Comparison of ENCODE assay signal across 31 cellular contexts in the genomic region with DNA sequence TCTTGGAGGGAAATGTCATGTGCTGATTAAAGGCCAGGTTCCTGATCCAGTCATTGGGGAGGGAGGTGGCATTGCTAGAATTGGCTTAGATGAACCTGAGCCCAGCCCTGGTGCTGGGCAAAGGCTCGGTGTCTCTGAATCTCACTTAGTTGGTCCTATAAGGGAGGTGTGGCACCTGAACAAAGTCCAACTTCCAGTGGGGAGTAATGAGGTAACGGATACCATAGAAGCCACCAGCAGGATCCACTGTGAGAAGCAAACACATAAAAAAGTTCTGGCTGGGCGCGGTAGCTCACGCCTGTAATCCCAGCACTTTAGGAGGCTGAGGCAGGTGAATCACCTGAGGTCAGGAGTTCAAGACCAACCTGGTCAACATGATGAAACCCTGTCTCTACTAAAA.
"Had no signal": no experiment of that assay in that cellular context is flagged by ENCODE, and none has a peak within 500 bp of the region (broad histone marks: within the 10 kb centered on the region; RNA-seq: fewer than 3 reads in every experiment).

No MANE protein-coding gene starts in this region.

- ATAC-seq: activated T-cell treated with anti-CD3 and anti-CD28 coated beads, Interleukin-2, amount 50 U/mL, for 4 hours; activated T-helper 17 cell treated with anti-CD3 and anti-CD28 coated beads, Interleukin-2, amount 50 U/mL, for 72 hours; foreskin keratinocyte; heart left ventricle; pancreas; psoas muscle; stimulated activated naive B cell treated with anti-CD40 and anti-IgM and Interleukin-4, amounts not matched to agents 10 μg/mL and 1 μg/mL and 100 μg/mL, for 72 hours; T-helper 17 cell; upper lobe of right lung had no signal

- H3K9me3 ChIP-seq: esophagus muscularis mucosa, heart left ventricle, left ventricle myocardium inferior, pancreas, psoas muscle, sigmoid colon, stomach, thyroid gland, upper lobe of right lung had no signal

- H3K4me3 ChIP-seq: esophagus muscularis mucosa, heart left ventricle, left ventricle myocardium inferior, pancreas, psoas muscle, sigmoid colon, smooth muscle cell, stomach, thyroid gland, upper lobe of right lung had no signal

- FAIRE-seq: astrocyte, endothelial cell of umbilical vein, pancreas had no signal

- DNase-seq: activated CD4-positive, alpha-beta memory T cell treated with anti-CD3 and anti-CD28 coated beads, Interleukin-2, amount 10 ng/mL, durations not matched to agents 7 days and 5 days; activated CD4-positive, alpha-beta T cell treated with anti-CD3 and anti-CD28 coated beads for 1 hour; activated CD4-positive, alpha-beta T cell treated with anti-CD3 and anti-CD28 coated beads, Interleukin-2, amount 10 ng/mL, durations not matched to agents 7 days and 5 days; activated gamma-delta T cell treated with Interleukin-2 at 50 U/mL for 16 hours; activated naive CD4-positive, alpha-beta T cell treated with anti-CD3 and anti-CD28 coated beads, Interleukin-2, amount 50 U/mL, for 16 hours; activated T-cell treated with anti-CD3 and anti-CD28 coated beads, Interleukin-2, amount 50 U/mL, for 4 hours; amniotic stem cell; brain microvascular endothelial cell; foreskin keratinocyte; heart left ventricle; hypothalamus; immature natural killer cell; left ventricle myocardium inferior; naive B cell; psoas muscle; sigmoid colon; stimulated activated CD4-positive, alpha-beta T cell treated with anti-CD3 and anti-CD28 coated beads, Interleukin-1b, Interleukin-23, amount 100 ng/mL, for 48 hours; stimulated activated CD4-positive, alpha-beta T cell treated with anti-CD3 and anti-CD28 coated beads, Interleukin-4, amount 100 ng/mL, for 4 hours; stimulated activated naive B cell treated with anti-CD40 and anti-IgM and Interleukin-4, amounts not matched to agents 10 μg/mL and 1 μg/mL and 100 μg/mL, for 72 hours; stomach; T-helper 17 cell; T1000; thyroid gland; upper lobe of right lung; WERI-Rb-1 had no signal

- H3K4me2 ChIP-seq: smooth muscle cell had no signal

- H3K27me3 ChIP-seq: esophagus muscularis mucosa, heart left ventricle, pancreas, sigmoid colon, stomach, thyroid gland, upper lobe of right lung had no signal

- H3K4me1 ChIP-seq: foreskin keratinocyte had no signal

- H3K27ac ChIP-seq: brain microvascular endothelial cell, esophagus muscularis mucosa, foreskin keratinocyte, heart left ventricle, left ventricle myocardium inferior, pancreas, psoas muscle, sigmoid colon, stomach, thyroid gland, upper lobe of right lung, WERI-Rb-1 had no signal

- H3K36me3 ChIP-seq: brain microvascular endothelial cell, esophagus muscularis mucosa, heart left ventricle, left ventricle myocardium inferior, pancreas, sigmoid colon, stomach, thyroid gland, upper lobe of right lung, WERI-Rb-1 had no signal
